ENCODE assay signal across 23 cellular contexts in genomic region chr1:22364764-22365163, GRCh38.
DNase-seq lines count a peak whose midpoint lies in the region; ATAC-seq, FAIRE-seq and TF ChIP-seq lines count a peak whose summit lies in the region.
"Had no signal": no experiment of that assay in that cellular context is flagged by ENCODE, and none has a peak within 500 bp of the region (broad histone marks: within the 10 kb centered on the region; RNA-seq: fewer than 3 reads in every experiment).

No MANE protein-coding gene starts in this region.

- intact Hi-C loops in K562 (cut with micrococcal nuclease): no loop called here
- intact Hi-C loops in posterior vena cava (cut with DNase I): no loop called here

- no peak for TF ChIP-seq POLR2A in K562 (conservative IDR thresholded peaks at IDR 0.05)

- H3K9ac ChIP-seq in Loucy (ENCODE audit: low read depth, low read length, poor library complexity, severe bottlenecking) (no peak overlapping the region), K562 (ENCODE audit: insufficient read depth in 1 of 2, low read depth in 2 of 2, low read length in 2 of 2) (no peak overlapping the region)
- H3K9ac ChIP-seq: BLaER1, parathyroid adenoma had no signal

- no peaks in the 10 kb centered on the region for H4K20me1 ChIP-seq in GM23338 (replicated peaks; ENCODE audit: insufficient read depth)
- no peaks in the 10 kb centered on the region for H4K20me1 ChIP-seq in Loucy (ENCODE audit: insufficient read depth, low read length, poor library complexity, severe bottlenecking)
- no peaks in the 10 kb centered on the region; the same call in 1 of the 2 replicates for H4K20me1 ChIP-seq in K562 (replicated peaks; ENCODE audit: control insufficient read depth, insufficient read depth, low read length)
- H4K20me1 ChIP-seq: BLaER1 had no signal

- H3K4me3 Mint-ChIP-seq in GM23338: no peak overlapping the region
- H3K4me3 Mint-ChIP-seq: activated CD8-positive, alpha-beta memory T cell treated with anti-CD3 and anti-CD28 coated beads, Interleukin-2, amount 10 ng/mL, durations not matched to agents 7 days and 5 days; neural crest cell; stimulated activated naive CD8-positive, alpha-beta T cell treated with anti-CD3 and anti-CD28 coated beads, Interleukin-15, amount 100 ng/mL, for 72 hours had no signal

- H3K9me3 ChIP-seq in Loucy (ENCODE audit: insufficient read depth, low read depth, low read length) (no peaks in the 10 kb centered on the region), K562 (replicated peaks; ENCODE audit: control insufficient read depth, insufficient read depth, low read depth, low read length) (no peaks in the 10 kb centered on the region)
- H3K9me3 ChIP-seq: BLaER1, thoracic aorta had no signal

- H2AFZ ChIP-seq in GM23338: peak overlapping the region; percentile 91
- no peak overlapping the region for H2AFZ ChIP-seq in Loucy (ENCODE audit: low read length)
- peak overlapping the region; percentile 69; the same call in 1 of the 2 replicates for H2AFZ ChIP-seq in K562 (ENCODE audit: low read depth, low read length)
- H2AFZ ChIP-seq: parathyroid adenoma had no signal

- peaks cover 20% of the 10 kb centered on the region for H3K4me1 Mint-ChIP-seq in GM23338
- H3K4me1 Mint-ChIP-seq: activated CD8-positive, alpha-beta memory T cell treated with anti-CD3 and anti-CD28 coated beads, Interleukin-2, amount 10 ng/mL, durations not matched to agents 7 days and 5 days; neural crest cell; stimulated activated naive CD8-positive, alpha-beta T cell treated with anti-CD3 and anti-CD28 coated beads, Interleukin-15, amount 100 ng/mL, for 72 hours had no signal

- in situ Hi-C loops in K562 (cut with MboI): no loop called here

- CTCF ChIA-PET in K562 (lab: Yijun Ruan, JAX; ENCODE audit: low intra/inter-chr PET ratio): no interaction called here

- H3K4me3 ChIP-seq in GM23338 (no peak overlapping the region), Loucy (ENCODE audit: low read length, poor library complexity, severe bottlenecking) (no peak overlapping the region), K562 (no peak overlapping the region)
- H3K4me3 ChIP-seq: BLaER1, thoracic aorta had no signal

- H3K27ac Mint-ChIP-seq in GM23338: no peak overlapping the region
- H3K27ac Mint-ChIP-seq: activated CD8-positive, alpha-beta memory T cell treated with anti-CD3 and anti-CD28 coated beads, Interleukin-2, amount 10 ng/mL, durations not matched to agents 7 days and 5 days had no signal

- ATAC-seq in GM23338: peak; percentile 95
- ATAC-seq in K562: peak; percentile 86
- ATAC-seq in GM19397 (IDR thresholded peaks at IDR 0.05; ENCODE audit: unreplicated experiment): no peak
- ATAC-seq: activated CD8-positive, alpha-beta memory T cell treated with anti-CD3 and anti-CD28 coated beads, Interleukin-2, amount 10 ng/mL, durations not matched to agents 7 days and 5 days; right cardiac atrium; stimulated activated naive CD8-positive, alpha-beta T cell treated with anti-CD3 and anti-CD28 coated beads, Interleukin-15, amount 100 ng/mL, for 72 hours had no signal

- H3K27me3 ChIP-seq in GM23338 (ENCODE audit: insufficient read depth) (no peaks in the 10 kb centered on the region), Loucy (ENCODE audit: insufficient read depth, low read length, poor library complexity, severe bottlenecking) (no peaks in the 10 kb centered on the region), K562 (ENCODE audit: control insufficient read depth in 2 of 2, insufficient read depth in 2 of 2, low read length in 2 of 2) (peaks cover 17 to 49% of the 10 kb centered on the region in 2 experiments)
- H3K27me3 ChIP-seq: BLaER1 had no signal

- H3K27me3 Mint-ChIP-seq in GM23338 (ENCODE audit: insufficient read depth, low read depth, poor library complexity): peaks cover 10% of the 10 kb centered on the region

- H3K4me1 ChIP-seq in GM23338 (ENCODE audit: insufficient read depth) (no peaks in the 10 kb centered on the region), Loucy (ENCODE audit: insufficient read depth, low read length, poor library complexity, severe bottlenecking) (no peaks in the 10 kb centered on the region), K562 (replicated peaks in 1 of 2; ENCODE audit: control insufficient read depth in 2 of 2, insufficient read depth in 2 of 2, low read length in 2 of 2) (peaks cover 11 to 22% of the 10 kb centered on the region in 2 experiments; a peak in 4 of 5 replicates)
- H3K4me1 ChIP-seq: BLaER1, parathyroid adenoma had no signal

- H3K36me3 ChIP-seq in GM23338 (ENCODE audit: insufficient read depth): no peaks in the 10 kb centered on the region
- H3K36me3 ChIP-seq in Loucy (ENCODE audit: insufficient read depth, low read length): no peaks in the 10 kb centered on the region
- no peaks in the 10 kb centered on the region for H3K36me3 ChIP-seq in K562 (ENCODE audit: control insufficient read depth, insufficient read depth, low read length)
- H3K36me3 ChIP-seq: BLaER1, thoracic aorta had no signal

- DNase-seq in GM23338 (ENCODE audit: low spot score): peak; percentile 70
- DNase-seq in K562 (ENCODE audit: extremely low read depth in 1 of 4, low spot score in 3 of 4): peak; percentile 33 to 40 (median 36)
- DNase-seq in posterior vena cava (ENCODE audit: low spot score): peak; percentile 38
- no peak for DNase-seq in LoVo (ENCODE audit: low spot score)
- no peak for DNase-seq in EL
- DNase-seq: activated CD8-positive, alpha-beta memory T cell treated with anti-CD3 and anti-CD28 coated beads, Interleukin-2, amount 10 ng/mL, durations not matched to agents 7 days and 5 days; activated T-cell treated with anti-CD3 and anti-CD28 coated beads, Interleukin-2, amount 50 U/mL, for 48 hours; central memory CD4-positive, alpha-beta T cell; cortex of kidney; effector memory CD4-positive, alpha-beta T cell; hypothalamus; mesenchymal stem cell; NCI-H1417; NCI-H2029 treated with DMSO at 0.1 percent for 48 hours; NCI-H526 treated with DMSO at 0.1 percent for 48 hours; right cardiac atrium; stimulated activated naive CD8-positive, alpha-beta T cell treated with anti-CD3 and anti-CD28 coated beads, Interleukin-15, amount 100 ng/mL, for 72 hours had no signal

- no peak for TF ChIP-seq RAD21 in K562 (CRISPR knock-in tag; conservative IDR thresholded peaks at IDR 0.05 in 1 of 2, IDR thresholded peaks at IDR 0.05 in 1 of 2)

- no peaks in the 10 kb centered on the region for H3K36me3 Mint-ChIP-seq in GM23338 (ENCODE audit: low read depth)
- H3K36me3 Mint-ChIP-seq: activated CD8-positive, alpha-beta memory T cell treated with anti-CD3 and anti-CD28 coated beads, Interleukin-2, amount 10 ng/mL, durations not matched to agents 7 days and 5 days had no signal

- WGBS in K562 (ENCODE audit: insufficient coverage, low coverage, missing lambda C conversion rate): 38% methylated on average over 5 of the region's 5 CpGs

- H3K9me2 ChIP-seq in GM23338 (ENCODE audit: insufficient read depth) (no peaks in the 10 kb centered on the region), Loucy (replicated peaks; ENCODE audit: low read depth, low read length) (no peaks in the 10 kb centered on the region)

- H3K9me3 Mint-ChIP-seq in GM23338: no peaks in the 10 kb centered on the region; the same call in 2 of the 3 replicates
- H3K9me3 Mint-ChIP-seq: neural crest cell; stimulated activated naive CD8-positive, alpha-beta T cell treated with anti-CD3 and anti-CD28 coated beads, Interleukin-15, amount 100 ng/mL, for 72 hours had no signal

- TF ChIP-seq CTCF in GM23338 (conservative IDR thresholded peaks at IDR 0.05; ENCODE audit: low read depth in 2 of 2) (peak; percentile 42 to 45), Loucy (conservative IDR thresholded peaks at IDR 0.05; ENCODE audit: low read length) (peak; percentile 31; the same call in 1 of the 2 replicates), K562 (IDR thresholded peaks at IDR 0.05 in 2 of 3, conservative IDR thresholded peaks at IDR 0.05 in 1 of 3; ENCODE audit: insufficient read depth in 2 of 3, low read depth in 1 of 3, low read length in 3 of 3) (peak; percentile 38 to 45 (median 39); a peak in 4 of 6 replicates)

- H3F3A ChIP-seq in GM23338 (replicated peaks; ENCODE audit: low read depth) (no peaks in the 10 kb centered on the region), Loucy (ENCODE audit: low read depth) (no peaks in the 10 kb centered on the region)

- no peaks in the 10 kb centered on the region for H3K9me1 ChIP-seq in K562 (ENCODE audit: control insufficient read depth, insufficient read depth, low read length)

- H3K4me2 ChIP-seq in GM23338: no peak overlapping the region
- no peak overlapping the region for H3K4me2 ChIP-seq in Loucy (ENCODE audit: low read depth, low read length, poor library complexity, severe bottlenecking)
- H3K4me2 ChIP-seq in K562 (ENCODE audit: insufficient read depth, low read length): no peak overlapping the region; the same call in 1 of the 2 replicates
- H3K4me2 ChIP-seq: BLaER1 had no signal

- H3K27ac ChIP-seq in GM23338 (ENCODE audit: low read depth): no peak overlapping the region
- H3K27ac ChIP-seq in K562 (ENCODE audit: extremely low read depth, low read depth, low read length): no peak overlapping the region
- H3K27ac ChIP-seq: BLaER1, parathyroid adenoma, thoracic aorta had no signal

- peak; percentile 40 for FAIRE-seq in K562 (lab: Jason Lieb, UNC)

- BruUV-seq in K562 (replicated peaks; lab: Mats Ljungman, UMichigan): no TSS peak

- no peak for TF ChIP-seq EP300 in K562 (IDR thresholded peaks at IDR 0.05; ENCODE audit: low read length)

- no peaks in the 10 kb centered on the region for H3K79me2 ChIP-seq in GM23338 (replicated peaks; ENCODE audit: insufficient read depth)
- H3K79me2 ChIP-seq in Loucy (ENCODE audit: insufficient read depth, low read length): no peaks in the 10 kb centered on the region
- H3K79me2 ChIP-seq in K562 (ENCODE audit: control insufficient read depth, insufficient read depth, low read length): no peaks in the 10 kb centered on the region
- H3K79me2 ChIP-seq: parathyroid adenoma had no signal

- POLR2A ChIA-PET in K562 (lab: Yijun Ruan, JAX): interaction anchor here (0.6 to 1.2 kb wide), 2 partner anchors 9 to 16 kb away, joined by 3 to 4 read pairs; no protein-coding TSS in a partner anchor

TF ChIP-seq in GM23338, 12 proteins besides CTCF, POLR2A, EP300 and RAD21 (continues in another document):
- TF ChIP-seq CREB1 (CRISPR knock-in tag; IDR thresholded peaks at IDR 0.05; ENCODE audit: low read depth): no peak

TF ChIP-seq in K562, 482 proteins besides CTCF, POLR2A, EP300 and RAD21 (continues in another document):
- TF ChIP-seq HCFC1 (IDR thresholded peaks at IDR 0.05; ENCODE audit: low read depth, low read length) (0 out of 2 replicates have a peak, but pooled peaks have one; percentile 22), EHMT2 (IDR thresholded peaks at IDR 0.05) (peak; percentile 60; the same call in 1 of the 2 replicates)
- TF ChIP-seq, protein P1, sequence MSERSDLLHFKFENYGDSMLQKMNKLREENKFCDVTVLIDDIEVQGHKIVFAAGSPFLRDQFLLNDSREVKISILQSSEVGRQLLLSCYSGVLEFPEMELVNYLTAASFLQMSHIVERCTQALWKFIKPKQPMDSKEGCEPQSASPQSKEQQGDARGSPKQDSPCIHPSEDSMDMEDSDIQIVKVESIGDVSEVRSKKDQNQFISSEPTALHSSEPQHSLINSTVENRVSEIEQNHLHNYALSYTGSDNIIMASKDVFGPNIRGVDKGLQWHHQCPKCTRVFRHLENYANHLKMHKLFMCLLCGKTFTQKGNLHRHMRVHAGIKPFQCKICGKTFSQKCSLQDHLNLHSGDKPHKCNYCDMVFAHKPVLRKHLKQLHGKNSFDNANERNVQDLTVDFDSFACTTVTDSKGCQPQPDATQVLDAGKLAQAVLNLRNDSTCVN (CRISPR knock-in tag; IDR thresholded peaks at IDR 0.05): no peak

Comparison
In these comparisons a context has a peak if more than half of its experiments do, and no peak if none do; other contexts are left out.
1. DNase-seq: peak in GM23338 (single experiment), K562 (4 of 4) and posterior vena cava (single experiment); none in LoVo (single experiment) and EL (single experiment).
2. Peak in every context shown above with its lines, with median percentiles within 50 percentile points of each other: CTCF ChIP-seq.